ENCODE assay signal across 18 cellular contexts in the genomic region with DNA sequence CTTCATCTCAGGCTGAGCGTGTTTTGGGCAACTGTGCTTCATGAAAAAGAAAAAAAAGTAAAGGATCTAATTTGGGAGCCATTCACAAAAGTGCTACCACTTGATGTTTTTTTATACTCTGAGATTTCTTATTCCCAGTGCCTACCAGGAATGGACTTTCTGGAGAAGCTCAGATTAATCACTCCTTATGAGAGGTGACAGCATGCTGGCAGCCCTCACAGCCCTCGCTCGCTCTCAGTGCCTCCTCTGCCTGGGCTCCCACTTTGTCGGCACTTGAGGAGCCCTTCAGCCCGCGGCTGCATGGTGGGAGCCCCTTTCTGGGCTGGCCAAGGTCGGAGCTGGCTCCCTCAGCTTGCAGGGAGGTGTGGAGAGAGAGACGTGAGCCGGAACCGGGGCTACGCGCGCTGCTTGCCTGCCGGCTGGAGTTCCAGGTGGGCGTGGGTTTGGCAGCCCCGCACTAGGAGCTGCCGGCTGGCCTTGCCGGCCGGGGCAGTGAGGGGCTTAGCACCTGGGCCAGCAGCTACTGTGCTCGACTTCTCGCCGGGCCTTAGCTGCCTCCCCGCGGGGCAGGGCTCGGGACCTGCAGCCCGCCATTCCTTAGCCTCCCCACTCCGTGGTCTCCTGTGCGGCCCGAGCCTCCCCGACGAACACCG. TPM values are rescaled to one million over a fixed set of nuclear protein-coding genes. Genes with fewer than 3 reads are reported as not detected.
"Had no signal": no experiment of that assay in that cellular context is flagged by ENCODE, and none has a peak within 500 bp of the region (broad histone marks: within the 10 kb centered on the region; RNA-seq: fewer than 3 reads in every experiment).

No MANE protein-coding gene starts in this region.

RNA-seq across cellular contexts. Expression of a gene that starts 54.3 kb away (rescaled TPM):
- total RNA-seq: activated B cell treated with CpG ODN at 0.5 μM for 24 hours; activated CD4-positive, alpha-beta memory T cell treated with anti-CD3 and anti-CD28 coated beads for 36 hours; activated CD4-positive, alpha-beta T cell treated with anti-CD3 and anti-CD28 coated beads, Interleukin-2, amount 10 ng/mL, durations not matched to agents 24 days and 14 days; activated CD8-positive, alpha-beta memory T cell treated with anti-CD3 and anti-CD28 coated beads for 36 hours; activated CD8-positive, alpha-beta T cell treated with anti-CD3 and anti-CD28 coated beads for 36 hours; activated naive CD4-positive, alpha-beta T cell treated with anti-CD3 and anti-CD28 coated beads for 36 hours; activated naive CD4-positive, alpha-beta T cell treated with anti-CD3 and anti-CD28 coated beads, Interleukin-2, amount 50 U/mL, for 72 hours; activated naive CD8-positive, alpha-beta T cell treated with anti-CD3 and anti-CD28 coated beads for 36 hours; activated T-cell treated with anti-CD3 and anti-CD28 coated beads, Interleukin-2, amount 50 U/mL, for 4 hours; activated T-cell treated with anti-CD3 and anti-CD28 coated beads, Interleukin-2, amount 50 U/mL, for 72 hours; activated T-helper 1 cell treated with anti-CD3 and anti-CD28 coated beads, Interleukin-12 subunit alpha, Interleukin-12 subunit beta, Interleukin-2, Interleukin-4 antibody, amounts not matched to agents 30 ng/mL and 10 ng/mL and 1 ng/mL, durations not matched to agents 14 hours and 24 hours and 36 hours; activated T-helper 17 cell treated with anti-CD3 and anti-CD28 coated beads, Interleukin-2, amount 50 U/mL, for 72 hours; ascending aorta; bronchial epithelial cell; cardiac muscle cell; chondrocyte; colonic mucosa had no signal
- polyA plus RNA-seq: adipose tissue, cardiac muscle cell had no signal
